Comparison of ENCODE assay signal across 8 cellular contexts in the genomic region with DNA sequence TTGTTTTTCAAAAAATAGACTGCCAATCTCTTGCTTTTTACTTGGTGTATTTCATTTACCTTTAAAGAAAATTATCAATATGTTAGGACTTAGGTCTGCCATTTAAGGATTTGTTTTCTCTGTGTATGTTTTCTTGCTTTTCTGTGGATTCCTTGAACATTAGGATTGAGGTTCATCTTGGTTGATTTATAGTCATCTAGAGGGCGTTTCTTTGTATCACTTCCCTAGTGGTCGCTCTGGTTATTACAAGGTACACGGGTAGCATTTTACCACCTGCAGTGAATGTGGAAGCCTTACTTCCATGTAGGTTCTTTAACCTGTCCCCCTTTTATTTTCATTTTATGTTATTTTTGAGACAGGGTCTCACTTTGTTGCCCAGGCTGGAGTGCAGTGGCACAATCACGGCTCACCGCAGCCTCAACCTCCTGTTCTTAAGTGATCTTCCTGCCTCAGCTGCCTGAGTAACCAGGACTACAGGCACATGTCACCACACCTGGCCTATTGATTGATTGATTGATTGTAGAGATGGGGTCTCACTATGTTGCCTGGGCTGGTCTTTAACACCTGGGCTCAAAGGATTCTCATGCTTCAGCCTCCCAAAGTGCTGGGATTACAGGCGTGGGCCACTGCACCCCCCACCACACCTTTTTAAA. TPM values are rescaled to one million over a fixed set of nuclear protein-coding genes. Genes with fewer than 3 reads are reported as not detected.
DNase-seq lines count a peak whose midpoint lies in the region; ATAC-seq and TF ChIP-seq lines count a peak whose summit lies in the region.

No MANE protein-coding gene starts in this region.

- H3K27me3 ChIP-seq in left lung: peaks cover 0 to 14% of the 10 kb centered on the region in 2 donors

- TF ChIP-seq CTCF in astrocyte of the spinal cord (IDR thresholded peaks at IDR 0.05; ENCODE audit: low read depth, low read length) (peak; percentile 56), left lung (IDR thresholded peaks at IDR 0.05) (peak; percentile 45 to 57), omental fat pad (IDR thresholded peaks at IDR 0.05) (no peak)

- no peaks in the 10 kb centered on the region for H3K4me1 ChIP-seq in left lung

- no peaks in the 10 kb centered on the region for H3K9me3 ChIP-seq in left lung

- in situ Hi-C loops in astrocyte of the spinal cord (cut with HindIII; ENCODE audit: low sequenced_read_pairs): no loop called here

- ATAC-seq in left lung: peak; percentile 60
- no peak for ATAC-seq in HG02759 (IDR thresholded peaks at IDR 0.05; ENCODE audit: unreplicated experiment)
- no peak for ATAC-seq in GM19035 (IDR thresholded peaks at IDR 0.05; ENCODE audit: unreplicated experiment)
- ATAC-seq in omental fat pad (ENCODE audit: low FRiP score): no peak

- DNase-seq in 8988T (peak; percentile 45), DMS114 treated with DMSO at 0.1 percent for 48 hours (lab: John Stamatoyannopoulos, UW; ENCODE audit: unreplicated experiment) (peak; percentile 17), NAMALWA (ENCODE audit: low spot score) (peak; percentile 73), astrocyte of the spinal cord (ENCODE audit: low read depth, low spot score) (peak; percentile 33), left lung (no peak), omental fat pad (ENCODE audit: low spot score) (no peak)

- intact Hi-C loops in left lung (cut with DNase I): no loop called here

- no peak overlapping the region for H3K27ac ChIP-seq in left lung

- no peaks in the 10 kb centered on the region for H3K36me3 ChIP-seq in left lung

- H3K4me3 ChIP-seq in astrocyte of the spinal cord (ENCODE audit: low read depth, low read length) (no peak overlapping the region), left lung (no peak overlapping the region)

RNA-seq across cellular contexts. Expression of a gene that starts 35.2 kb away (rescaled TPM):
- 10 to 100 TPM; 20.9 to 22.3 TPM for total RNA-seq in left lung
- total RNA-seq in omental fat pad: 10 to 100 TPM in 2 of 4 donors, 1 to 10 TPM in 2; 5.5 to 16.6 (median 10.6) TPM

Comparison
In these comparisons a context has a peak if more than half of its experiments do, and no peak if none do; other contexts are left out.
1. DNase-seq: peak in 8988T (single experiment), DMS114 treated with DMSO at 0.1 percent for 48 hours (single experiment), NAMALWA (single experiment) and astrocyte of the spinal cord (single experiment); none in left lung (0 of 2) and omental fat pad (single experiment).
2. CTCF ChIP-seq: peak in astrocyte of the spinal cord (single experiment) and left lung (2 of 2); none in omental fat pad (0 of 3).